Comparison of ENCODE assay signal across 1 cellular context in the genomic region with DNA sequence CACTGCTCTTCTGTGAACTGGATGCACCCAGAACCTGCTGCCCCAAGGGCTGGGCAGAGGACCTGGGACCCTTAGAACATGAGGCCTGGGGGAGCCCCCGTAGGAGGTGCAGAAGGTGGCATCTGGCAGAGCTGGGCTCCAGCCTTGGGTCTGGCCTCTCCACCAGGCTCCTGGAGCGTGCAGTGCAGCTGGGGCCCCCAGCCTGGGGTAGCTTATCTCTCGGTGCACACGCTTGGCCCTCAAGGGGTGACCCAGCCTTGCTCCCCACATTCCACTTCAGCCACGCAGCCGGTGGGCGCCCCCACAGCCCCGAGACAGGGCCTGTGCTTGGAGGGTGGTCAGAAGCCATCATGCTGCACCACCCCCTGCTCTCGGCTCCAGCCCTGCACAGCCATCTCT.
TF ChIP-seq lines count a peak whose summit lies in the region.

No MANE protein-coding gene starts in this region.

TF ChIP-seq in GM23338, 12 proteins besides CTCF, POLR2A, EP300 and RAD21 (continued from another document):
- TF ChIP-seq, protein P1, sequence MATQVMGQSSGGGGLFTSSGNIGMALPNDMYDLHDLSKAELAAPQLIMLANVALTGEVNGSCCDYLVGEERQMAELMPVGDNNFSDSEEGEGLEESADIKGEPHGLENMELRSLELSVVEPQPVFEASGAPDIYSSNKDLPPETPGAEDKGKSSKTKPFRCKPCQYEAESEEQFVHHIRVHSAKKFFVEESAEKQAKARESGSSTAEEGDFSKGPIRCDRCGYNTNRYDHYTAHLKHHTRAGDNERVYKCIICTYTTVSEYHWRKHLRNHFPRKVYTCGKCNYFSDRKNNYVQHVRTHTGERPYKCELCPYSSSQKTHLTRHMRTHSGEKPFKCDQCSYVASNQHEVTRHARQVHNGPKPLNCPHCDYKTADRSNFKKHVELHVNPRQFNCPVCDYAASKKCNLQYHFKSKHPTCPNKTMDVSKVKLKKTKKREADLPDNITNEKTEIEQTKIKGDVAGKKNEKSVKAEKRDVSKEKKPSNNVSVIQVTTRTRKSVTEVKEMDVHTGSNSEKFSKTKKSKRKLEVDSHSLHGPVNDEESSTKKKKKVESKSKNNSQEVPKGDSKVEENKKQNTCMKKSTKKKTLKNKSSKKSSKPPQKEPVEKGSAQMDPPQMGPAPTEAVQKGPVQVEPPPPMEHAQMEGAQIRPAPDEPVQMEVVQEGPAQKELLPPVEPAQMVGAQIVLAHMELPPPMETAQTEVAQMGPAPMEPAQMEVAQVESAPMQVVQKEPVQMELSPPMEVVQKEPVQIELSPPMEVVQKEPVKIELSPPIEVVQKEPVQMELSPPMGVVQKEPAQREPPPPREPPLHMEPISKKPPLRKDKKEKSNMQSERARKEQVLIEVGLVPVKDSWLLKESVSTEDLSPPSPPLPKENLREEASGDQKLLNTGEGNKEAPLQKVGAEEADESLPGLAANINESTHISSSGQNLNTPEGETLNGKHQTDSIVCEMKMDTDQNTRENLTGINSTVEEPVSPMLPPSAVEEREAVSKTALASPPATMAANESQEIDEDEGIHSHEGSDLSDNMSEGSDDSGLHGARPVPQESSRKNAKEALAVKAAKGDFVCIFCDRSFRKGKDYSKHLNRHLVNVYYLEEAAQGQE (IDR thresholded peaks at IDR 0.05; ENCODE audit: unreplicated experiment): no peak
- TF ChIP-seq POLR2AphosphoS5 (IDR thresholded peaks at IDR 0.05; ENCODE audit: low read depth) (no peak), EZH2phosphoT487 (IDR thresholded peaks at IDR 0.05; ENCODE audit: unreplicated experiment) (no peak), CREB1 (CRISPR knock-in tag; IDR thresholded peaks at IDR 0.05; ENCODE audit: low read depth) (no peak)
TF ChIP-seq in GM23338: peak in this region for 0.
